In genomic region chr3:160481856-160482255, GRCh38 we compare ENCODE assay signal across 1 cellular context.
TF ChIP-seq lines count a peak whose summit lies in the region.

No MANE protein-coding gene starts in this region.

TF ChIP-seq in H1, 55 proteins besides CTCF, POLR2A, EP300 and RAD21 (continued from another document):
- TF ChIP-seq CBX8 (IDR thresholded peaks at IDR 0.05; ENCODE audit: borderline replicate concordance, low read depth, low read length) (no peak), GABPA (IDR thresholded peaks at IDR 0.05; ENCODE audit: borderline replicate concordance, insufficient read depth, low read length) (no peak), RBBP5 (IDR thresholded peaks at IDR 0.05; ENCODE audit: borderline replicate concordance, low read depth, low read length) (no peak), ZNF274 (IDR thresholded peaks at IDR 0.05; ENCODE audit: borderline replicate concordance, extremely low read depth, low read length) (no peak), TAF1 (IDR thresholded peaks at IDR 0.05; ENCODE audit: low read depth, low read length) (no peak), KDM5A (IDR thresholded peaks at IDR 0.05; ENCODE audit: low read length) (no peak), ATF2 (IDR thresholded peaks at IDR 0.05; ENCODE audit: low read length) (no peak)
